In the genomic region with DNA sequence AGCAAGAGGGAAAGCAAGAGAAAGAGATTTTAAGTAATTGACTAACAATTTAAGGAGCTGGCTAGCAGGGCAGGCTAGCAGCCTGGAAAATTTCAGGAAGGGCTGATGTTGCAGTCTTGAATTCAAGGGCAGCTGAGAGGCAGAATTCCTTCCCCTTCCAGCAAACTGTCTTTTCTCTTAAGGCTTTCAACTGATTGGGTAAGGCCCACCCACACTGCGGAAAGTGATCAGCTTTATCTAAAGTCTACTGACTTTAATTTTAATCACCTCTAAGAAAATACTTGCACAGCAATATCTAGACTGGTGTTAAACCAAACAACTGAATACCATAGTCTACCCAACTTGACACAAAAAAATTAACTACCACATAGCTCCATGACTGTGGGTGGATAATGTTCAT, we compare ENCODE assay signal across 2 cellular contexts.
A peak's percentile ranks its signal among the peaks of the same experiment; 100 is the strongest.
TF ChIP-seq lines count a peak whose summit lies in the region.

No MANE protein-coding gene starts in this region.

TF ChIP-seq in HEK293, 187 proteins besides CTCF, POLR2A, EP300 and RAD21:
- peak; percentile 88 for TF ChIP-seq ZNF10 (tag by site-specific recombination; IDR thresholded peaks at IDR 0.05)
- TF ChIP-seq MYNN (tag by site-specific recombination; IDR thresholded peaks at IDR 0.05; ENCODE audit: borderline replicate concordance) = no peak
- TF ChIP-seq ZNF473 (tag by site-specific recombination; IDR thresholded peaks at IDR 0.05) = no peak
- TF ChIP-seq, protein P1, sequence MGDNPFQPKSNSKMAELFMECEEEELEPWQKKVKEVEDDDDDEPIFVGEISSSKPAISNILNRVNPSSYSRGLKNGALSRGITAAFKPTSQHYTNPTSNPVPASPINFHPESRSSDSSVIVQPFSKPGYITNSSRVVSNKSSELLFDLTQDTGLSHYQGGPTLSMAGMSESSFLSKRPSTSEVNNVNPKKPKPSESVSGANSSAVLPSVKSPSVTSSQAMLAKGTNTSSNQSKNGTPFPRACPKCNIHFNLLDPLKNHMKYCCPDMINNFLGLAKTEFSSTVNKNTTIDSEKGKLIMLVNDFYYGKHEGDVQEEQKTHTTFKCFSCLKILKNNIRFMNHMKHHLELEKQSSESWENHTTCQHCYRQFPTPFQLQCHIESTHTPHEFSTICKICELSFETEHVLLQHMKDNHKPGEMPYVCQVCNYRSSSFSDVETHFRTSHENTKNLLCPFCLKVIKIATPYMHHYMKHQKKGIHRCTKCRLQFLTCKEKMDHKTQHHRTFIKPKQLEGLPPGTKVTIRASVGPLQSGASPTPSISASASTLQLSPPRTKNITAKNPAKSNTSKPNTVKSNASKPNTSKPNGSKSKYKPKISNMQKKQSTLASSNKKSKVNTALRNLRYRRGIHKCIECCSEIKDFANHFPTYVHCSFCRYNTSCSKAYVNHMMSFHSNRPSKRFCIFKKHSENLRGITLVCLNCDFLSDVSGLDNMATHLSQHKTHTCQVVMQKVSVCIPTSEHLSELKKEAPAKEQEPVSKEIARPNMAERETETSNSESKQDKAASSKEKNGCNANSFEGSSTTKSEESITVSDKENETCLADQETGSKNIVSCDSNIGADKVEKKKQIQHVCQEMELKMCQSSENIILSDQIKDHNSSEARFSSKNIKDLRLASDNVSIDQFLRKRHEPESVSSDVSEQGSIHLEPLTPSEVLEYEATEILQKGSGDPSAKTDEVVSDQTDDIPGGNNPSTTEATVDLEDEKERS (tag by site-specific recombination; IDR thresholded peaks at IDR 0.05) = no peak

TF ChIP-seq in K562, 482 proteins besides CTCF, POLR2A, EP300 and RAD21:
- TF ChIP-seq, protein P2, sequence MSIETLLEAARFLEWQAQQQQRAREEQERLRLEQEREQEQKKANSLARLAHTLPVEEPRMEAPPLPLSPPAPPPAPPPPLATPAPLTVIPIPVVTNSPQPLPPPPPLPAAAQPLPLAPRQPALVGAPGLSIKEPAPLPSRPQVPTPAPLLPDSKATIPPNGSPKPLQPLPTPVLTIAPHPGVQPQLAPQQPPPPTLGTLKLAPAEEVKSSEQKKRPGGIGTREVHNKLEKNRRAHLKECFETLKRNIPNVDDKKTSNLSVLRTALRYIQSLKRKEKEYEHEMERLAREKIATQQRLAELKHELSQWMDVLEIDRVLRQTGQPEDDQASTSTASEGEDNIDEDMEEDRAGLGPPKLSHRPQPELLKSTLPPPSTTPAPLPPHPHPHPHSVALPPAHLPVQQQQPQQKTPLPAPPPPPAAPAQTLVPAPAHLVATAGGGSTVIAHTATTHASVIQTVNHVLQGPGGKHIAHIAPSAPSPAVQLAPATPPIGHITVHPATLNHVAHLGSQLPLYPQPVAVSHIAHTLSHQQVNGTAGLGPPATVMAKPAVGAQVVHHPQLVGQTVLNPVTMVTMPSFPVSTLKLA (conservative IDR thresholded peaks at IDR 0.05) = no peak
- TF ChIP-seq RBM25 (IDR thresholded peaks at IDR 0.05; ENCODE audit: low read depth, low read length, severe bottlenecking) (peak; percentile 45), FOXM1 (IDR thresholded peaks at IDR 0.05; ENCODE audit: low read depth) (no peak), FOXM1 (CRISPR knock-in tag; IDR thresholded peaks at IDR 0.05; ENCODE audit: low read depth) (no peak), ZSCAN32 (CRISPR knock-in tag; IDR thresholded peaks at IDR 0.05) (no peak), ZNF140 (CRISPR knock-in tag; IDR thresholded peaks at IDR 0.05) (no peak), ZNF134 (CRISPR knock-in tag; conservative IDR thresholded peaks at IDR 0.05) (peak; percentile 94)
- TF ChIP-seq, protein P3, sequence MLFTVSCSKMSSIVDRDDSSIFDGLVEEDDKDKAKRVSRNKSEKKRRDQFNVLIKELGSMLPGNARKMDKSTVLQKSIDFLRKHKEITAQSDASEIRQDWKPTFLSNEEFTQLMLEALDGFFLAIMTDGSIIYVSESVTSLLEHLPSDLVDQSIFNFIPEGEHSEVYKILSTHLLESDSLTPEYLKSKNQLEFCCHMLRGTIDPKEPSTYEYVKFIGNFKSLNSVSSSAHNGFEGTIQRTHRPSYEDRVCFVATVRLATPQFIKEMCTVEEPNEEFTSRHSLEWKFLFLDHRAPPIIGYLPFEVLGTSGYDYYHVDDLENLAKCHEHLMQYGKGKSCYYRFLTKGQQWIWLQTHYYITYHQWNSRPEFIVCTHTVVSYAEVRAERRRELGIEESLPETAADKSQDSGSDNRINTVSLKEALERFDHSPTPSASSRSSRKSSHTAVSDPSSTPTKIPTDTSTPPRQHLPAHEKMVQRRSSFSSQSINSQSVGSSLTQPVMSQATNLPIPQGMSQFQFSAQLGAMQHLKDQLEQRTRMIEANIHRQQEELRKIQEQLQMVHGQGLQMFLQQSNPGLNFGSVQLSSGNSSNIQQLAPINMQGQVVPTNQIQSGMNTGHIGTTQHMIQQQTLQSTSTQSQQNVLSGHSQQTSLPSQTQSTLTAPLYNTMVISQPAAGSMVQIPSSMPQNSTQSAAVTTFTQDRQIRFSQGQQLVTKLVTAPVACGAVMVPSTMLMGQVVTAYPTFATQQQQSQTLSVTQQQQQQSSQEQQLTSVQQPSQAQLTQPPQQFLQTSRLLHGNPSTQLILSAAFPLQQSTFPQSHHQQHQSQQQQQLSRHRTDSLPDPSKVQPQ (CRISPR knock-in tag; IDR thresholded peaks at IDR 0.05; ENCODE audit: borderline replicate concordance) = no peak
